8 cellular contexts compared by ENCODE assay signal in the genomic region with DNA sequence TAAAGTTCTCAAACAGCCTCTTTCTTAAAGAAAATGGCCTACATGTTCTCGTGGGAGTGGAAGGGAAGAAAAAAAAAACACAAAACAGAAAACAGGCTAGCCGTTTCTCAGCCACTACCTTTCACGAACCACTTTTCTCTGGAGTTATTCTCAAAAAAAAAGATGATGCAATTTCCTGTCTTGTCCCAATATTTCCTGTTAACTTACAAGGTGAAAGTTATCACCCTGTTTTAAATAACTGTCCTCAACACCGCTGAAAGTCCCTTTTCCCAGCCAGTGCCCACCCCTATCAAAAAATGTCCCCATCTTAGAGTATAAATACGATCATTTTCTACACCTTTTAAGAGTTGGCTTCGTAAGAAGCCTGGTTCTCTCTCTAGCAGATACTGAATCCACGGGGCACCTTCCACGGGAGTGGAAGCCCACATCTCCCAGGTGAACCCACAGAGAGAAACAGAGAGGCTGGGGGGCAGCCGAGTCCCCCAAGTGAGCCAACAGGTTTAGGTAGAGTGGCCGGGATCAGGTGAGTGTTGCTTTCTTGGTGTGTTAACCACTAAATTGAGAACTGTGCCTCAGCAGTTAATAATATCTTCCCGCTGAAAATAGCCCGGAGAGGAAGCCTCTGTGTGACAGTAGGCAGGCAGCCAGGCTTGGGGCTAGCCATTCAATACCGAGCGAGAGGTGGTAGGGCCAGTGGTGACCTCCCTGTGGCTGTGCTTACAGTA. TPM values are rescaled to one million over a fixed set of nuclear protein-coding genes. Genes with fewer than 3 reads are reported as not detected.
A peak's percentile ranks its signal among the peaks of the same experiment; 100 is the strongest.
DNase-seq lines count a peak whose midpoint lies in the region; ATAC-seq and TF ChIP-seq lines count a peak whose summit lies in the region.

No MANE protein-coding gene starts in this region.

- H3K27ac ChIP-seq in mesodermal cell (ENCODE audit: low read depth, low read length, severe bottlenecking) = peak overlapping the region; percentile 66

- H3K36me3 Mint-ChIP-seq in brain = peaks cover 14% of the 10 kb centered on the region

- no peak for TF ChIP-seq CTCF in brain (conservative IDR thresholded peaks at IDR 0.05)

- peak overlapping the region in 4 of 5 experiments; percentile 14 to 90 (median 66) for H3K27ac Mint-ChIP-seq in brain

- WGBS in mesodermal cell (ENCODE audit: insufficient coverage in 2 of 2), 2 experiments = 91 to 95% methylated on average over 11 to 12 of the region's 14 CpGs

- peak; percentile 42 for ATAC-seq in GM21367 (IDR thresholded peaks at IDR 0.05; ENCODE audit: unreplicated experiment)

- H3K4me1 ChIP-seq in mesodermal cell (ENCODE audit: control insufficient read depth, insufficient read depth, low read length, poor library complexity, severe bottlenecking) = peaks cover 93% of the 10 kb centered on the region

- no peaks in the 10 kb centered on the region for H3K9me3 Mint-ChIP-seq in brain

- no peaks in the 10 kb centered on the region for H3K9me3 ChIP-seq in mesodermal cell (ENCODE audit: control insufficient read depth, low read length)

- H3K4me3 ChIP-seq in mesodermal cell (ENCODE audit: extremely low read depth, insufficient read depth, low read length, poor library complexity, severe bottlenecking) = no peak overlapping the region

- peak overlapping the region in 1 of 5 experiments; percentile 34 for H3K4me3 Mint-ChIP-seq in brain

- H3K4me1 Mint-ChIP-seq in brain = peaks cover 91% of the 10 kb centered on the region

- H3K36me3 ChIP-seq in mesodermal cell (ENCODE audit: control insufficient read depth, insufficient read depth, low read length) = peaks cover 93% of the 10 kb centered on the region

- peaks cover 10% of the 10 kb centered on the region for H3K27me3 Mint-ChIP-seq in brain

- DNase-seq in DMS53 (lab: John Stamatoyannopoulos, UW) (peak; percentile 81), M059J (ENCODE audit: low read depth) (peak; percentile 45), NCI-H526 treated with DMSO at 0.1 percent for 48 hours (lab: John Stamatoyannopoulos, UW) (no peak), NCI-H774 (lab: John Stamatoyannopoulos, UW) (no peak)
- DNase-seq in stimulated activated CD8-positive, alpha-beta memory T cell treated with anti-CD3 and anti-CD28 coated beads, Interleukin-4, amount 100 ng/mL, for 48 hours = no peak

RNA-seq across cellular contexts. Expression of a gene that starts 15.9 kb away (rescaled TPM):
- 12.6 and 19.3 TPM in 2 replicates for total RNA-seq in M059J (2014; rRNA removed; shearing (Covaris generic))
- polyA plus RNA-seq in brain (ENCODE audit: insufficient read depth, low read depth, low replicate concordance) = 8.0 TPM
- 45.1 TPM for polyA plus RNA-seq in mesodermal cell (2013, experiment 1 of 2)
- 42.8 TPM for polyA plus RNA-seq in mesodermal cell (2013, experiment 2 of 2)

Comparison
In these comparisons a context has a peak if more than half of its experiments do, and no peak if none do; other contexts are left out.
1. DNase-seq: peak in DMS53 (single experiment) and M059J (single experiment); none in NCI-H526 treated with DMSO at 0.1 percent for 48 hours (single experiment), NCI-H774 (single experiment) and stimulated activated CD8-positive, alpha-beta memory T cell treated with anti-CD3 and anti-CD28 coated beads, Interleukin-4, amount 100 ng/mL, for 48 hours (single experiment).